In genomic region chr2:86102157-86102556, GRCh38 we compare ENCODE assay signal across 22 cellular contexts.
"Had no signal": no experiment of that assay in that cellular context is flagged by ENCODE, and none has a peak within 500 bp of the region (broad histone marks: within the 10 kb centered on the region; RNA-seq: fewer than 3 reads in every experiment).

No MANE protein-coding gene starts in this region.

- H3K9me3 Mint-ChIP-seq: activated B cell treated with CpG ODN at 0.5 μM for 24 hours; activated CD4-positive, alpha-beta T cell treated with anti-CD3 and anti-CD28 coated beads, Interleukin-2, amount 10 ng/mL, durations not matched to agents 24 days and 14 days; activated naive CD4-positive, alpha-beta T cell treated with anti-CD3 and anti-CD28 coated beads for 36 hours; central memory CD8-positive, alpha-beta T cell had no signal

- H3K27me3 ChIP-seq: ascending aorta, body of pancreas, SJSA1 had no signal

- H3K4me3 Mint-ChIP-seq: activated B cell treated with CpG ODN at 0.5 μM for 24 hours; central memory CD8-positive, alpha-beta T cell had no signal

- H3K9me3 ChIP-seq: ascending aorta, body of pancreas, SJSA1 had no signal

- H3K27ac Mint-ChIP-seq: activated B cell treated with CpG ODN at 0.5 μM for 24 hours; activated CD4-positive, alpha-beta T cell treated with anti-CD3 and anti-CD28 coated beads, Interleukin-2, amount 10 ng/mL, durations not matched to agents 24 days and 14 days; activated naive CD4-positive, alpha-beta T cell treated with anti-CD3 and anti-CD28 coated beads for 36 hours had no signal

- ATAC-seq: body of pancreas, PC-3 had no signal

- FAIRE-seq: RCC 7860, TTC549 had no signal

- H3K4me3 ChIP-seq: ascending aorta, body of pancreas, SJSA1 had no signal

- H3K27me3 Mint-ChIP-seq: activated B cell treated with CpG ODN at 0.5 μM for 24 hours; activated CD4-positive, alpha-beta T cell treated with anti-CD3 and anti-CD28 coated beads, Interleukin-2, amount 10 ng/mL, durations not matched to agents 24 days and 14 days; central memory CD8-positive, alpha-beta T cell had no signal

- H3K27ac ChIP-seq: ascending aorta, body of pancreas, SJSA1 had no signal

- DNase-seq: activated B cell treated with CpG ODN at 0.5 μM for 24 hours; activated CD4-positive, alpha-beta T cell treated with anti-CD3 and anti-CD28 coated beads for 1 hour; activated CD4-positive, alpha-beta T cell treated with anti-CD3 and anti-CD28 coated beads, Interleukin-2, amount 10 ng/mL, durations not matched to agents 24 days and 14 days; activated CD4-positive, alpha-beta T cell treated with anti-CD3 and anti-CD28 coated beads, Interleukin-2, amount 50 U/mL, for 48 hours; activated gamma-delta T cell; activated naive CD4-positive, alpha-beta T cell treated with anti-CD3 and anti-CD28 coated beads for 36 hours; amniotic stem cell; body of pancreas; NCI-H1105 treated with DMSO at 0.1 percent for 48 hours; NCI-H1436 treated with DMSO at 0.1 percent for 48 hours; NCI-H187 treated with DMSO at 0.1 percent for 48 hours; NCI-H2081 treated with DMSO at 0.1 percent for 48 hours; NCI-H446; NCI-H524; PC-3; SHP77; T1000 had no signal
